ENCODE assay signal across 21 cellular contexts in the genomic region with DNA sequence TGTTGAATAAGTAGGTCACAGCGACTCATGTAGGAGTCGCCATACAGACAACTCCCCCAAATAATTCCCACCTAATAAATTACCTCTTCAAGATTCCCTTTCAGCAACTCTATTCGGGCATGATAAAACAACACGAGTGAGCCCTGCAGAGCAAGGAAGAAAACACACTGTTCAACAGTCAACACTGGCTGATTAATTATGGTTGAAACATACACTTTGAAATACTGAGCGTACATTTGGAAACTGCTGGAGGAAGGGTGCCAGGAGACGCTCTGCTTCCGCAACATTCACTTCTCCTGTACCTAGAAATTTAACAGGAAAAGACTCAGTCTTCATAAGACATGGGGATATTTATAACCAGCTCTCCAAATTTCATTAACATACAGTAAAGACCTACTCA.
DNase-seq lines count a peak whose midpoint lies in the region; ATAC-seq and TF ChIP-seq lines count a peak whose summit lies in the region.
"Had no signal": no experiment of that assay in that cellular context is flagged by ENCODE, and none has a peak within 500 bp of the region (broad histone marks: within the 10 kb centered on the region; RNA-seq: fewer than 3 reads in every experiment).

No MANE protein-coding gene starts in this region.

- H3F3A ChIP-seq in GM23338 (replicated peaks; ENCODE audit: low read depth), result no peaks in the 10 kb centered on the region

- 0 out of 2 replicates have a peak, but pooled peaks cover 3% of the 10 kb centered on the region for H3K9me3 ChIP-seq in SK-N-MC (ENCODE audit: low read depth, low read length)
- H3K9me3 ChIP-seq: A549 had no signal

- H3K9me3 Mint-ChIP-seq in GM23338 (no peaks in the 10 kb centered on the region), nephron (peaks cover 1% of the 10 kb centered on the region)
- H3K9me3 Mint-ChIP-seq: CD4-positive, alpha-beta T cell; HFFc6 had no signal

- H3K4me2 ChIP-seq in GM23338, result no peak overlapping the region
- H3K4me2 ChIP-seq: A549 had no signal

- no peak overlapping the region for H3K9ac ChIP-seq in SK-N-MC (ENCODE audit: insufficient read length)

- H2AFZ ChIP-seq in GM23338, result no peak overlapping the region

- H3K27ac Mint-ChIP-seq in GM23338, result no peak overlapping the region
- H3K27ac Mint-ChIP-seq in nephron, result peak overlapping the region in 2 of 3 experiments; percentile 28 to 55
- H3K27ac Mint-ChIP-seq: CD4-positive, alpha-beta T cell; HFFc6 had no signal

- H3K27ac ChIP-seq in GM23338 (ENCODE audit: low read depth) (peak overlapping the region; percentile 20; the same call in 1 of the 2 replicates), SK-N-MC (0 out of 2 replicates have a peak overlapping the region, but pooled peaks have one; percentile 25)
- H3K27ac ChIP-seq: 22Rv1, A549, C4-2B had no signal

- H3K4me1 ChIP-seq in GM23338 (ENCODE audit: insufficient read depth), result peaks cover 18% of the 10 kb centered on the region; the same call in 1 of the 2 replicates
- H3K4me1 ChIP-seq: A549 had no signal

- H3K27me3 Mint-ChIP-seq in GM23338 (ENCODE audit: insufficient read depth, low read depth, poor library complexity) (no peaks in the 10 kb centered on the region), nephron (ENCODE audit: low read depth) (no peaks in the 10 kb centered on the region)
- H3K27me3 Mint-ChIP-seq: CD4-positive, alpha-beta T cell had no signal

- H3K4me3 ChIP-seq in GM23338 (no peak overlapping the region), SK-N-MC (no peak overlapping the region)
- H3K4me3 ChIP-seq: A549 had no signal

- no peak for ATAC-seq in GM23338
- ATAC-seq in HG02840 (IDR thresholded peaks at IDR 0.05; ENCODE audit: low FRiP score, unreplicated experiment), result no peak
- ATAC-seq: A549, HCT116, HepG2 had no signal

- H4K20me1 ChIP-seq in GM23338 (replicated peaks; ENCODE audit: insufficient read depth), result no peaks in the 10 kb centered on the region

- no peaks in the 10 kb centered on the region for H3K27me3 ChIP-seq in GM23338 (ENCODE audit: insufficient read depth)

- DNase-seq in NCI-H1417 (lab: John Stamatoyannopoulos, UW) (peak in 2 of 3 experiments; percentile 9 to 50), NCI-H1417 treated with DMSO at 0.1 percent for 48 hours (lab: John Stamatoyannopoulos, UW) (no peak), GM23338 (ENCODE audit: low spot score) (no peak), SK-N-MC (ENCODE audit: low read depth, low spot score) (no peak), NCI-H524 (lab: John Stamatoyannopoulos, UW) (no peak)
- no peak for DNase-seq in activated CD4-positive, alpha-beta T cell treated with anti-CD3 and anti-CD28 coated beads for 48 hours
- DNase-seq: AML-193; CD4-positive, alpha-beta T cell; DMS153; DMS79; GF-D8; GOT3; H7; HFFc6 had no signal

- H3K36me3 ChIP-seq in GM23338 (ENCODE audit: insufficient read depth), result no peaks in the 10 kb centered on the region
- H3K36me3 ChIP-seq in SK-N-MC (ENCODE audit: insufficient read depth, low read length), result no peaks in the 10 kb centered on the region

- TF ChIP-seq CTCF in GM23338 (conservative IDR thresholded peaks at IDR 0.05; ENCODE audit: low read depth in 2 of 2) (no peak), nephron (IDR thresholded peaks at IDR 0.05; ENCODE audit: unreplicated experiment in 3 of 3) (no peak)

- H3K36me3 Mint-ChIP-seq in GM23338 (ENCODE audit: low read depth) (peaks cover 4% of the 10 kb centered on the region), nephron (ENCODE audit: low read depth) (peaks cover 38% of the 10 kb centered on the region)

- no peaks in the 10 kb centered on the region for H3K9me2 ChIP-seq in GM23338 (ENCODE audit: insufficient read depth)

- peaks cover 4% of the 10 kb centered on the region; the same call in 2 of the 3 replicates for H3K4me1 Mint-ChIP-seq in GM23338
- H3K4me1 Mint-ChIP-seq in nephron, result peaks cover 18% of the 10 kb centered on the region

- no peaks in the 10 kb centered on the region for H3K79me2 ChIP-seq in GM23338 (replicated peaks; ENCODE audit: insufficient read depth)

- H3K4me3 Mint-ChIP-seq in GM23338 (no peak overlapping the region), nephron (no peak overlapping the region)
- H3K4me3 Mint-ChIP-seq: CD4-positive, alpha-beta T cell; HFFc6 had no signal

TF ChIP-seq in GM23338, 12 proteins besides CTCF, POLR2A, EP300 and RAD21 (continues in another document):
- TF ChIP-seq EZH2phosphoT487 (IDR thresholded peaks at IDR 0.05; ENCODE audit: unreplicated experiment) (no peak), CREB1 (CRISPR knock-in tag; IDR thresholded peaks at IDR 0.05; ENCODE audit: low read depth) (no peak), EZH2 (IDR thresholded peaks at IDR 0.05; ENCODE audit: low read depth, unreplicated experiment) (no peak), POLR2AphosphoS5 (IDR thresholded peaks at IDR 0.05; ENCODE audit: low read depth) (no peak), ZNF114 (CRISPR knock-in tag; IDR thresholded peaks at IDR 0.05) (no peak), NANOG (IDR thresholded peaks at IDR 0.05; ENCODE audit: borderline replicate concordance) (no peak), ZNF331 (CRISPR knock-in tag; IDR thresholded peaks at IDR 0.05; ENCODE audit: low read depth) (no peak), JUNB (IDR thresholded peaks at IDR 0.05; ENCODE audit: unreplicated experiment) (no peak), STAT1 (IDR thresholded peaks at IDR 0.05; ENCODE audit: unreplicated experiment) (no peak)
- TF ChIP-seq, protein P1, sequence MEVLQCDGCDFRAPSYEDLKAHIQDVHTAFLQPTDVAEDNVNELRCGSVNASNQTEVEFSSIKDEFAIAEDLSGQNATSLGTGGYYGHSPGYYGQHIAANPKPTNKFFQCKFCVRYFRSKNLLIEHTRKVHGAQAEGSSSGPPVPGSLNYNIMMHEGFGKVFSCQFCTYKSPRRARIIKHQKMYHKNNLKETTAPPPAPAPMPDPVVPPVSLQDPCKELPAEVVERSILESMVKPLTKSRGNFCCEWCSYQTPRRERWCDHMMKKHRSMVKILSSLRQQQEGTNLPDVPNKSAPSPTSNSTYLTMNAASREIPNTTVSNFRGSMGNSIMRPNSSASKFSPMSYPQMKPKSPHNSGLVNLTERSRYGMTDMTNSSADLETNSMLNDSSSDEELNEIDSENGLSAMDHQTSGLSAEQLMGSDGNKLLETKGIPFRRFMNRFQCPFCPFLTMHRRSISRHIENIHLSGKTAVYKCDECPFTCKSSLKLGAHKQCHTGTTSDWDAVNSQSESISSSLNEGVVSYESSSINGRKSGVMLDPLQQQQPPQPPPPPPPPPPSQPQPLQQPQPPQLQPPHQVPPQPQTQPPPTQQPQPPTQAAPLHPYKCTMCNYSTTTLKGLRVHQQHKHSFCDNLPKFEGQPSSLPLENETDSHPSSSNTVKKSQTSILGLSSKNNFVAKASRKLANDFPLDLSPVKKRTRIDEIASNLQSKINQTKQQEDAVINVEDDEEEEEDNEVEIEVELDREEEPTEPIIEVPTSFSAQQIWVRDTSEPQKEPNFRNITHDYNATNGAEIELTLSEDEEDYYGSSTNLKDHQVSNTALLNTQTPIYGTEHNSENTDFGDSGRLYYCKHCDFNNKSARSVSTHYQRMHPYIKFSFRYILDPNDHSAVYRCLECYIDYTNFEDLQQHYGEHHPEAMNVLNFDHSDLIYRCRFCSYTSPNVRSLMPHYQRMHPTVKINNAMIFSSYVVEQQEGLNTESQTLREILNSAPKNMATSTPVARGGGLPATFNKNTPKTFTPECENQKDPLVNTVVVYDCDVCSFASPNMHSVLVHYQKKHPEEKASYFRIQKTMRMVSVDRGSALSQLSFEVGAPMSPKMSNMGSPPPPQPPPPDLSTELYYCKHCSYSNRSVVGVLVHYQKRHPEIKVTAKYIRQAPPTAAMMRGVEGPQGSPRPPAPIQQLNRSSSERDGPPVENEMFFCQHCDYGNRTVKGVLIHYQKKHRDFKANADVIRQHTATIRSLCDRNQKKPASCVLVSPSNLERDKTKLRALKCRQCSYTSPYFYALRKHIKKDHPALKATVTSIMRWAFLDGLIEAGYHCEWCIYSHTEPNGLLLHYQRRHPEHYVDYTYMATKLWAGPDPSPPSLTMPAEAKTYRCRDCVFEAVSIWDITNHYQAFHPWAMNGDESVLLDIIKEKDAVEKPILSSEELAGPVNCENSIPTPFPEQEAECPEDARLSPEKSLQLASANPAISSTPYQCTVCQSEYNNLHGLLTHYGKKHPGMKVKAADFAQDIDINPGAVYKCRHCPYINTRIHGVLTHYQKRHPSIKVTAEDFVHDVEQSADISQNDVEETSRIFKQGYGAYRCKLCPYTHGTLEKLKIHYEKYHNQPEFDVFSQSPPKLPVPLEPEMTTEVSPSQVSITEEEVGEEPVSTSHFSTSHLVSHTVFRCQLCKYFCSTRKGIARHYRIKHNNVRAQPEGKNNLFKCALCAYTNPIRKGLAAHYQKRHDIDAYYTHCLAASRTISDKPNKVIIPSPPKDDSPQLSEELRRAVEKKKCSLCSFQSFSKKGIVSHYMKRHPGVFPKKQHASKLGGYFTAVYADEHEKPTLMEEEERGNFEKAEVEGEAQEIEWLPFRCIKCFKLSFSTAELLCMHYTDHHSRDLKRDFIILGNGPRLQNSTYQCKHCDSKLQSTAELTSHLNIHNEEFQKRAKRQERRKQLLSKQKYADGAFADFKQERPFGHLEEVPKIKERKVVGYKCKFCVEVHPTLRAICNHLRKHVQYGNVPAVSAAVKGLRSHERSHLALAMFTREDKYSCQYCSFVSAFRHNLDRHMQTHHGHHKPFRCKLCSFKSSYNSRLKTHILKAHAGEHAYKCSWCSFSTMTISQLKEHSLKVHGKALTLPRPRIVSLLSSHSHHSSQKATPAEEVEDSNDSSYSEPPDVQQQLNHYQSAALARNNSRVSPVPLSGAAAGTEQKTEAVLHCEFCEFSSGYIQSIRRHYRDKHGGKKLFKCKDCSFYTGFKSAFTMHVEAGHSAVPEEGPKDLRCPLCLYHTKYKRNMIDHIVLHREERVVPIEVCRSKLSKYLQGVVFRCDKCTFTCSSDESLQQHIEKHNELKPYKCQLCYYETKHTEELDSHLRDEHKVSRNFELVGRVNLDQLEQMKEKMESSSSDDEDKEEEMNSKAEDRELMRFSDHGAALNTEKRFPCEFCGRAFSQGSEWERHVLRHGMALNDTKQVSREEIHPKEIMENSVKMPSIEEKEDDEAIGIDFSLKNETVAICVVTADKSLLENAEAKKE (CRISPR knock-in tag; IDR thresholded peaks at IDR 0.05), result no peak
- TF ChIP-seq, protein P2, sequence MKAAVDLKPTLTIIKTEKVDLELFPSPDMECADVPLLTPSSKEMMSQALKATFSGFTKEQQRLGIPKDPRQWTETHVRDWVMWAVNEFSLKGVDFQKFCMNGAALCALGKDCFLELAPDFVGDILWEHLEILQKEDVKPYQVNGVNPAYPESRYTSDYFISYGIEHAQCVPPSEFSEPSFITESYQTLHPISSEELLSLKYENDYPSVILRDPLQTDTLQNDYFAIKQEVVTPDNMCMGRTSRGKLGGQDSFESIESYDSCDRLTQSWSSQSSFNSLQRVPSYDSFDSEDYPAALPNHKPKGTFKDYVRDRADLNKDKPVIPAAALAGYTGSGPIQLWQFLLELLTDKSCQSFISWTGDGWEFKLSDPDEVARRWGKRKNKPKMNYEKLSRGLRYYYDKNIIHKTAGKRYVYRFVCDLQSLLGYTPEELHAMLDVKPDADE (IDR thresholded peaks at IDR 0.05), result no peak

Comparison
In these comparisons a context has a peak if more than half of its experiments do, and no peak if none do; other contexts are left out.
1. DNase-seq: peak in NCI-H1417 (2 of 3); none in NCI-H1417 treated with DMSO at 0.1 percent for 48 hours (single experiment), GM23338 (single experiment), SK-N-MC (single experiment), activated CD4-positive, alpha-beta T cell treated with anti-CD3 and anti-CD28 coated beads for 48 hours (single experiment) and NCI-H524 (0 of 2).